27 cellular contexts compared by ENCODE assay signal in genomic region chr3:115852278-115852677, GRCh38.
"Had no signal": no experiment of that assay in that cellular context is flagged by ENCODE, and none has a peak within 500 bp of the region (broad histone marks: within the 10 kb centered on the region; RNA-seq: fewer than 3 reads in every experiment).

No MANE protein-coding gene starts in this region.

- H3K4me3 ChIP-seq: neural progenitor cell, ovary, psoas muscle, skin epidermis, smooth muscle cell, spleen, suprapubic skin, testis, tibial artery, upper lobe of right lung, uterus had no signal

- H3K9me3 ChIP-seq: ovary, psoas muscle, spleen, suprapubic skin, testis, tibial artery, upper lobe of right lung, uterus had no signal

- H2AFZ ChIP-seq: neural progenitor cell had no signal

- H3K27me3 ChIP-seq: neural progenitor cell, ovary, spleen, suprapubic skin, testis, upper lobe of right lung, uterus had no signal

- H3K4me1 ChIP-seq: psoas muscle, spleen, suprapubic skin, testis, tibial artery, upper lobe of right lung, uterus had no signal

- H3K36me3 ChIP-seq: neural progenitor cell, ovary, spleen, suprapubic skin, tibial artery, upper lobe of right lung, uterus had no signal

- ATAC-seq: naive thymus-derived CD4-positive, alpha-beta T cell; natural killer cell; psoas muscle; right cardiac atrium; sciatic nerve; stimulated activated memory B cell treated with anti-CD40 and anti-IgM and Interleukin-4, amounts not matched to agents 10 μg/mL and 1 μg/mL and 100 μg/mL, for 72 hours; stimulated activated naive CD8-positive, alpha-beta T cell treated with anti-CD3 and anti-CD28 coated beads, Interleukin-15, amount 100 ng/mL, for 72 hours; upper lobe of right lung had no signal

- H3K27ac ChIP-seq: neural progenitor cell, ovary, psoas muscle, skin epidermis, spleen, suprapubic skin, testis, tibial artery, upper lobe of right lung, uterus had no signal

- H3K4me2 ChIP-seq: neural progenitor cell, smooth muscle cell had no signal

- DNase-seq: naive thymus-derived CD4-positive, alpha-beta T cell; natural killer cell; occipital lobe; ovary; posterior cingulate gyrus; psoas muscle; right cardiac atrium; spleen; stimulated activated CD4-positive, alpha-beta T cell treated with anti-CD3 and anti-CD28 coated beads, Interleukin-12 subunit alpha, Interleukin-12 subunit beta, amount 100 ng/mL, for 4 hours; stimulated activated CD4-positive, alpha-beta T cell treated with anti-CD3 and anti-CD28 coated beads, Interleukin-1b, Interleukin-23, amount 100 ng/mL, for 48 hours; stimulated activated CD4-positive, alpha-beta T cell treated with anti-CD3 and anti-CD28 coated beads, Interleukin-4, amount 100 ng/mL, for 1 hour; stimulated activated CD4-positive, alpha-beta T cell treated with anti-CD3 and anti-CD28 coated beads, Interleukin-4, amount 100 ng/mL, for 4 hours; stimulated activated CD8-positive, alpha-beta memory T cell treated with anti-CD3 and anti-CD28 coated beads, Interleukin-4, amount 100 ng/mL, for 48 hours; stimulated activated naive CD4-positive, alpha-beta T cell; stimulated activated naive CD8-positive, alpha-beta T cell treated with anti-CD3 and anti-CD28 coated beads, Interleukin-15, amount 100 ng/mL, for 72 hours; stimulated activated naive CD8-positive, alpha-beta T cell treated with anti-CD3 and anti-CD28 coated beads, Interleukin-15, Interleukin-2, amounts not matched to agents 100 U/mL and 50 U/mL, for 24 hours; substantia nigra; testis; tibial artery; upper lobe of right lung; uterus had no signal

- H3K9ac ChIP-seq: neural progenitor cell had no signal
